7 cellular contexts compared by ENCODE assay signal in genomic region chr17:38702900-38703741, GRCh38. TPM values are rescaled to one million over a fixed set of nuclear protein-coding genes. Genes with fewer than 3 reads are reported as not detected.
A peak's percentile ranks its signal among the peaks of the same experiment; 100 is the strongest.
DNase-seq lines count a peak whose midpoint lies in the region; TF ChIP-seq lines count a peak whose summit lies in the region.

No MANE protein-coding gene starts in this region.

- in situ Hi-C loops in transverse colon (cut with MboI; ENCODE audit: low pct_ligation_motif_present in 1 of 4, low pct_unique_long_range_greater_than_20kb in 1 of 4, low sequenced_read_pairs in 3 of 4): no loop called here

- H3K27me3 ChIP-seq in colonic mucosa (no peaks in the 10 kb centered on the region), mononuclear cell (ENCODE audit: insufficient read depth, low read length) (no peaks in the 10 kb centered on the region), transverse colon (no peaks in the 10 kb centered on the region)

- H3K9me3 ChIP-seq in colonic mucosa (no peaks in the 10 kb centered on the region), mononuclear cell (ENCODE audit: low read depth, low read length) (no peaks in the 10 kb centered on the region), transverse colon (no peaks in the 10 kb centered on the region)

- peak overlapping the region; percentile 92 to 99 for H3K9ac ChIP-seq in colonic mucosa (ENCODE audit: low read depth in 2 of 2, low read length in 2 of 2)

- peak overlapping the region; percentile 95 for H3K27ac ChIP-seq in colonic mucosa
- peak overlapping the region; percentile 99 for H3K27ac ChIP-seq in transverse colon

- H3K4me1 ChIP-seq in colonic mucosa (peaks cover 6% of the 10 kb centered on the region), mononuclear cell (ENCODE audit: insufficient read depth, low read length) (peaks cover 63% of the 10 kb centered on the region), transverse colon (peaks cover 14 to 42% (median 30%) of the 10 kb centered on the region in 4 donors)

- TF ChIP-seq POLR2A in transverse colon (IDR thresholded peaks at IDR 0.05): no peak

- intact Hi-C loops in colonic mucosa (cut with DNase I): no loop called here
- intact Hi-C loops in transverse colon (cut with DNase I; ENCODE audit: low total_unique reads): loop anchor here (2.0 kb wide), 1 partner anchor 28 kb away; the partner anchor contains the start of gene CISD3

- H3K4me3 ChIP-seq in colonic mucosa (peak overlapping the region; percentile 69), mononuclear cell (ENCODE audit: low read length) (peak overlapping the region; percentile 87), transverse colon (peak overlapping the region; percentile 56 to 95 (median 92))

- 0 to 1% methylated on average over 22 to 54 of the region's 57 CpGs for WGBS in transverse colon (ENCODE audit: low coverage in 1 of 2), 2 donors

- peak; percentile 51 for DNase-seq in GM19240 (ENCODE audit: insufficient read length, low spot score)
- peak; percentile 52 for DNase-seq in RKO (ENCODE audit: low spot score)
- DNase-seq in colonic mucosa: peak; percentile 50
- peak; percentile 59 for DNase-seq in transverse colon
- no peak for DNase-seq in NOMO-1 (lab: John Stamatoyannopoulos, UW; ENCODE audit: unreplicated experiment in 2 of 2)
- DNase-seq in D341Med (ENCODE audit: low spot score): no peak

- no peak for TF ChIP-seq EP300 in transverse colon (IDR thresholded peaks at IDR 0.05; ENCODE audit: low read depth)

- TF ChIP-seq CTCF in colonic mucosa (IDR thresholded peaks at IDR 0.05): no peak
- no peak for TF ChIP-seq CTCF in transverse colon (IDR thresholded peaks at IDR 0.05)

- H3K36me3 ChIP-seq in colonic mucosa (no peaks in the 10 kb centered on the region), transverse colon (no peaks in the 10 kb centered on the region)

RNA-seq across cellular contexts. Expression of gene MLLT6, which starts 2.0 kb away (rescaled TPM):
- total RNA-seq in colonic mucosa (100 to 1,000 TPM in 1 of 2 donors, 10 to 100 TPM in 1; 74.1 to 109 TPM), mononuclear cell (95.9 TPM), transverse colon (100 to 1,000 TPM in 2 of 4 donors, 10 to 100 TPM in 2; 68.7 to 272 (median 100) TPM)

RNA-seq across cellular contexts. Expression of gene CISD3, which starts 27.0 kb away (rescaled TPM):
- total RNA-seq in colonic mucosa (100 to 1,000 TPM in 1 of 2 donors, 10 to 100 TPM in 1; 82.2 to 152 TPM), mononuclear cell (1.8 TPM), transverse colon (10 to 100 TPM; 11.2 to 35.0 (median 20.5) TPM)

RNA-seq across cellular contexts. Expression of gene EPOP, which starts 28.4 kb away (rescaled TPM):
- total RNA-seq in colonic mucosa (1 to 10 TPM; 1.1 to 1.8 TPM), mononuclear cell (0.63 TPM), transverse colon (1 to 10 TPM in 1 of 4 donors, under 1 TPM in 3; 0.14 to 3.8 (median 0.61) TPM)

RNA-seq across cellular contexts. Expression of gene PCGF2, which starts 45.0 kb away (rescaled TPM):
- total RNA-seq in colonic mucosa (10 to 100 TPM; 27.2 to 45.5 TPM), mononuclear cell (not detected), transverse colon (10 to 100 TPM in 3 of 4 donors, 1 to 10 TPM in 1; 9.1 to 41.9 (median 12.2) TPM)

RNA-seq across cellular contexts. Expression of gene PSMB3, which starts 49.4 kb away (rescaled TPM):
- total RNA-seq in colonic mucosa (100 to 1,000 TPM; 160 to 253 TPM), mononuclear cell (95.5 TPM), transverse colon (100 to 1,000 TPM; 137 to 169 (median 159) TPM)

Comparison
In these comparisons a context has a peak if more than half of its experiments do, and no peak if none do; other contexts are left out.
1. DNase-seq: peak in GM19240 (single experiment), RKO (single experiment), colonic mucosa (single experiment) and transverse colon (single experiment); none in NOMO-1 (0 of 2) and D341Med (single experiment).
2. Peak in every context shown above with its lines, with median percentiles within 50 percentile points of each other: H3K4me3 ChIP-seq.